Comparison of ENCODE assay signal across 2 cellular contexts in genomic region chr15:40067921-40068624, GRCh38.
A peak's percentile ranks its signal among the peaks of the same experiment; 100 is the strongest.
TF ChIP-seq lines count a peak whose summit lies in the region.

No MANE protein-coding gene starts in this region.

TF ChIP-seq in K562, 482 proteins besides CTCF, POLR2A, EP300 and RAD21:
- TF ChIP-seq HNRNPLL (IDR thresholded peaks at IDR 0.05; ENCODE audit: low read depth, low read length, poor library complexity, severe bottlenecking) (no peak), ZNF316 (IDR thresholded peaks at IDR 0.05) (0 out of 2 replicates have a peak, but pooled peaks have one; percentile 41)

TF ChIP-seq in SK-N-SH treated with all-trans-retinoic acid at 6 μM for 48 hours, 23 proteins besides CTCF, POLR2A, EP300 and RAD21:
- TF ChIP-seq ZNF565 (CRISPR knock-in tag; conservative IDR thresholded peaks at IDR 0.05; ENCODE audit: low read depth) = no peak
TF ChIP-seq in SK-N-SH treated with all-trans-retinoic acid at 6 μM for 48 hours: peak in this region for 0.
